9 cellular contexts compared by ENCODE assay signal in genomic region chr15:41584636-41585139, GRCh38. TPM values are rescaled to one million over a fixed set of nuclear protein-coding genes. Genes with fewer than 3 reads are reported as not detected.
DNase-seq lines count a peak whose midpoint lies in the region; ATAC-seq and TF ChIP-seq lines count a peak whose summit lies in the region.
"Had no signal": no experiment of that assay in that cellular context is flagged by ENCODE, and none has a peak within 500 bp of the region (broad histone marks: within the 10 kb centered on the region; RNA-seq: fewer than 3 reads in every experiment).

No MANE protein-coding gene starts in this region.

- H3K27ac ChIP-seq in heart left ventricle, result peak overlapping the region in 7 of 12 donors; percentile 8 to 77 (median 46)
- H3K27ac ChIP-seq in ectodermal cell (ENCODE audit: insufficient read depth, low read depth, low read length, poor library complexity, severe bottlenecking), result no peak overlapping the region
- peak overlapping the region; percentile 87 to 88 for H3K27ac ChIP-seq in uterus
- H3K27ac ChIP-seq: neutrophil had no signal

- POLR2A ChIA-PET in naive thymus-derived CD8-positive, alpha-beta T cell (lab: Charles Lee), result no interaction called here

- H3K27me3 Mint-ChIP-seq in naive thymus-derived CD8-positive, alpha-beta T cell, result peaks cover 19 to 46% (median 30%) of the 10 kb centered on the region in 5 donors

- no peaks in the 10 kb centered on the region for H3K9me3 Mint-ChIP-seq in naive thymus-derived CD8-positive, alpha-beta T cell

- ATAC-seq in heart left ventricle, result peak in 1 of 4 donors; percentile 12
- ATAC-seq in Right ventricle myocardium inferior, result no peak
- ATAC-seq in naive thymus-derived CD8-positive, alpha-beta T cell, result peak in 1 of 2 donors; percentile 12

- peak overlapping the region; percentile 57 to 80 (median 75) for H3K4me3 Mint-ChIP-seq in naive thymus-derived CD8-positive, alpha-beta T cell

- peaks cover 0 to 12% (median 6%) of the 10 kb centered on the region in 12 donors for H3K4me1 ChIP-seq in heart left ventricle
- peaks cover 6% of the 10 kb centered on the region for H3K4me1 ChIP-seq in ectodermal cell (ENCODE audit: control insufficient read depth, insufficient read depth, low read length)
- no peaks in the 10 kb centered on the region for H3K4me1 ChIP-seq in uterus

- WGBS in heart left ventricle, 4 donors, result 96 to 97% (median 97%) methylated on average over 7 of the region's 7 CpGs
- WGBS in ectodermal cell, 2 experiments, result 91 to 93% methylated on average over 7 of the region's 7 CpGs

- DNase-seq in heart left ventricle, result no peak
- DNase-seq in Right ventricle myocardium inferior (ENCODE audit: missing footprints), result no peak
- DNase-seq in naive thymus-derived CD8-positive, alpha-beta T cell, result no peak
- no peak for DNase-seq in uterus
- no peak for DNase-seq in NCI-H345 treated with DMSO at 0.1 percent for 48 hours (lab: John Stamatoyannopoulos, UW; ENCODE audit: unreplicated experiment)
- DNase-seq in MG63, result no peak
- DNase-seq in T1000 (lab: John Stamatoyannopoulos, UW), result no peak

- H3K4me1 Mint-ChIP-seq in naive thymus-derived CD8-positive, alpha-beta T cell, result peaks cover 5 to 8% (median 6%) of the 10 kb centered on the region in 4 donors

- peaks cover 0 to 2% (median 0%) of the 10 kb centered on the region in 3 donors for H3K36me3 Mint-ChIP-seq in naive thymus-derived CD8-positive, alpha-beta T cell

- H3K4me3 ChIP-seq in heart left ventricle (peak overlapping the region in 11 of 12 donors; percentile 31 to 71 (median 56)), ectodermal cell (ENCODE audit: insufficient read depth, low read depth, low read length) (peak overlapping the region; percentile 38), uterus (peak overlapping the region; percentile 29 to 45), MG63 (no peak overlapping the region)

- H3K27me3 ChIP-seq in heart left ventricle (peaks cover 0 to 8% (median 0%) of the 10 kb centered on the region in 9 donors), ectodermal cell (ENCODE audit: control insufficient read depth, insufficient read depth, low read length, poor library complexity, severe bottlenecking) (no peaks in the 10 kb centered on the region), uterus (no peaks in the 10 kb centered on the region), MG63 (no peaks in the 10 kb centered on the region)

- TF ChIP-seq POLR2A in heart left ventricle (IDR thresholded peaks at IDR 0.05) (no peak), uterus (IDR thresholded peaks at IDR 0.05) (no peak)

- TF ChIP-seq CTCF in heart left ventricle (IDR thresholded peaks at IDR 0.05), result no peak
- TF ChIP-seq CTCF in uterus (IDR thresholded peaks at IDR 0.05), result no peak

- H3K9me3 ChIP-seq in heart left ventricle (no peaks in the 10 kb centered on the region), ectodermal cell (ENCODE audit: control insufficient read depth, low read length) (no peaks in the 10 kb centered on the region), uterus (no peaks in the 10 kb centered on the region), MG63 (no peaks in the 10 kb centered on the region)
- H3K9me3 ChIP-seq: neutrophil had no signal

- H3K36me3 ChIP-seq in heart left ventricle, result no peaks in the 10 kb centered on the region
- H3K36me3 ChIP-seq in ectodermal cell (ENCODE audit: control insufficient read depth, insufficient read depth, low read length), result no peaks in the 10 kb centered on the region
- H3K36me3 ChIP-seq in uterus, result no peaks in the 10 kb centered on the region
- no peaks in the 10 kb centered on the region for H3K36me3 ChIP-seq in MG63
- H3K36me3 ChIP-seq: neutrophil had no signal

- H3K27ac Mint-ChIP-seq in naive thymus-derived CD8-positive, alpha-beta T cell, result no peak overlapping the region

- intact Hi-C loops in heart left ventricle (cut with DNase I) (loop anchor here in 1 of 10 donors (1.0 kb wide), 1 partner anchor 26 kb away; no protein-coding TSS in a partner anchor), Right ventricle myocardium inferior (cut with DNase I) (no loop called here), uterus (cut with DNase I; ENCODE audit: low total_unique reads) (no loop called here)

RNA-seq across cellular contexts. Expression of gene TYRO3, which starts 25.7 kb away (rescaled TPM):
- 10 to 100 TPM in 3 of 9 donors, 1 to 10 TPM in 6; 2.5 to 15.4 (median 3.7) TPM for total RNA-seq in heart left ventricle
- polyA plus RNA-seq in heart left ventricle, result 10 to 100 TPM in 1 of 2 donors, 1 to 10 TPM in 1; 2.6 to 13.7 TPM
- total RNA-seq in Right ventricle myocardium inferior, result 5.6 TPM
- 111 TPM for polyA plus RNA-seq in ectodermal cell (2013, experiment 1 of 4)
- polyA plus RNA-seq in ectodermal cell (2013, experiment 2 of 4), result 131 TPM
- 99.3 TPM for polyA plus RNA-seq in ectodermal cell (2013, experiment 3 of 4)
- 103 TPM for polyA plus RNA-seq in ectodermal cell (2013, experiment 4 of 4)
- total RNA-seq in naive thymus-derived CD8-positive, alpha-beta T cell, result under 1 TPM in 1 of 2 experiments, not detected in 1; 0.05 TPM
- not detected for polyA plus RNA-seq in naive thymus-derived CD8-positive, alpha-beta T cell
- 10 to 100 TPM in 3 of 4 donors, 1 to 10 TPM in 1; 6.5 to 34.8 (median 24.3) TPM for total RNA-seq in uterus
- 3.4 and 12.2 TPM in 2 replicates for total RNA-seq in MG63 (2014; rRNA removed; shearing (Covaris generic); ENCODE audit: low replicate concordance)

RNA-seq across cellular contexts. Expression of gene RPAP1, which starts 40.6 kb away (rescaled TPM):
- 10 to 100 TPM; 13.7 to 32.5 (median 23.7) TPM for total RNA-seq in heart left ventricle
- 10 to 100 TPM; 13.4 to 15.4 TPM for polyA plus RNA-seq in heart left ventricle
- total RNA-seq in Right ventricle myocardium inferior, result 26.7 TPM
- 37.6 TPM for polyA plus RNA-seq in ectodermal cell (2013, experiment 1 of 4)
- polyA plus RNA-seq in ectodermal cell (2013, experiment 2 of 4), result 33.7 TPM
- 27.7 TPM for polyA plus RNA-seq in ectodermal cell (2013, experiment 3 of 4)
- 28.1 TPM for polyA plus RNA-seq in ectodermal cell (2013, experiment 4 of 4)
- total RNA-seq in naive thymus-derived CD8-positive, alpha-beta T cell, result 10 to 100 TPM; 59.1 to 60.0 TPM
- polyA plus RNA-seq in naive thymus-derived CD8-positive, alpha-beta T cell, result 10 to 100 TPM in 2 of 3 donors, 1 to 10 TPM in 1; 8.0 to 19.8 (median 12.2) TPM
- total RNA-seq in uterus, result 10 to 100 TPM in 3 of 4 donors, 1 to 10 TPM in 1; 3.8 to 42.5 (median 25.8) TPM
- 6.2 and 7.9 TPM in 2 replicates for total RNA-seq in MG63 (2014; rRNA removed; shearing (Covaris generic); ENCODE audit: low replicate concordance)
